Comparison of ENCODE assay signal across 19 cellular contexts in the genomic region with DNA sequence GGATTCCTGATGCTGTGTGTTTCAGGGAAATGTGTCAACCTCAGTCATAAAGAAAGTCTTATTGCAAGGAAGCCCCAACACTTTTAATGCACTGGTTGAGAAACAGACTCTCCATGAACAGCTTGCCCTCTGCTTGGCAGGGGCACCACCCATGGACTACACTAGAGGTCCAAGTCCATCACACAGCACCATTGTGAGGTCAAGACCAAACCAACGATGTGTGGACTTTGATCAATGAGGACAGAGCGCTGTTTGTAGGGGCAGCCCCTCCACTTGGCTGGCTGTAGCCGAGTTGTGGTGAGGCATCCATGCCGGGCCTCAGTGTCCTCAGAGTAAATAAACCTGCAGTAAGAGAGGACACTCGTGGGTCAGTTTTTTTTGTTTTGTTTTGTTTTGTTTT. TPM values are rescaled to one million over a fixed set of nuclear protein-coding genes. Genes with fewer than 3 reads are reported as not detected.
DNase-seq lines count a peak whose midpoint lies in the region; ATAC-seq, FAIRE-seq and TF ChIP-seq lines count a peak whose summit lies in the region.
"Had no signal": no experiment of that assay in that cellular context is flagged by ENCODE, and none has a peak within 500 bp of the region (broad histone marks: within the 10 kb centered on the region; RNA-seq: fewer than 3 reads in every experiment).

No MANE protein-coding gene starts in this region.

- TF ChIP-seq CTCF in chondrocyte (IDR thresholded peaks at IDR 0.05) (no peak), liver (IDR thresholded peaks at IDR 0.05; ENCODE audit: low read depth, low read length, missing input control) (no peak), spleen (IDR thresholded peaks at IDR 0.05 in 8 of 11, conservative IDR thresholded peaks at IDR 0.05 in 3 of 11) (no peak)

- WGBS in liver = 35% methylated on average over 5 of the region's 5 CpGs
- WGBS in spleen, 5 donors = 83 to 89% (median 87%) methylated on average over 5 of the region's 5 CpGs

- peaks cover 11% of the 10 kb centered on the region for H3K4me1 Mint-ChIP-seq in chondrocyte (ENCODE audit: low read depth)

- FAIRE-seq in GM12891 (lab: Jason Lieb, UNC) (peak; percentile 41), H54 (lab: Jason Lieb, UNC) (no peak)
- FAIRE-seq: GM18507 had no signal

- H3K4me1 ChIP-seq in liver (ENCODE audit: control insufficient read depth in 4 of 4, insufficient read depth in 4 of 4, low read length in 3 of 4) (peaks cover 3 to 11% (median 9%) of the 10 kb centered on the region in 4 donors), spleen (peaks cover 6 to 34% (median 19%) of the 10 kb centered on the region in 6 donors)

- H3K27ac ChIP-seq in liver (ENCODE audit: low read depth in 1 of 2, low read length in 2 of 2) = no peak overlapping the region
- H3K27ac ChIP-seq in spleen = no peak overlapping the region
- H3K27ac ChIP-seq: KMS-11, PC-9, RWPE1 had no signal

- no peaks in the 10 kb centered on the region for H3K9me3 ChIP-seq in liver (ENCODE audit: control insufficient read depth in 4 of 4, low read length in 3 of 4)
- no peaks in the 10 kb centered on the region for H3K9me3 ChIP-seq in spleen

- TF ChIP-seq RAD21 in liver (IDR thresholded peaks at IDR 0.05) = peak; percentile 53 to 55

- no peak overlapping the region for H3K4me3 Mint-ChIP-seq in chondrocyte (ENCODE audit: unreplicated experiment)
- H3K4me3 Mint-ChIP-seq: CD4-positive, CD25-positive, alpha-beta regulatory T cell; GM23338 had no signal

- H3K4me3 ChIP-seq in liver (ENCODE audit: low read depth in 1 of 3, low read length in 3 of 3) (no peak overlapping the region), spleen (no peak overlapping the region)
- H3K4me3 ChIP-seq: GM23338, PC-9 had no signal

- intact Hi-C loops in spleen (cut with DNase I; ENCODE audit: low total_unique reads) = no loop called here

- no peak for TF ChIP-seq POLR2A in GM12891 (IDR thresholded peaks at IDR 0.05; ENCODE audit: low read depth, low read length)
- no peak for TF ChIP-seq POLR2A in spleen (IDR thresholded peaks at IDR 0.05)
- TF ChIP-seq POLR2A in H54 (IDR thresholded peaks at IDR 0.05; ENCODE audit: low read depth, low read length) = no peak

- no peak overlapping the region for H3K27ac Mint-ChIP-seq in chondrocyte (ENCODE audit: unreplicated experiment)
- H3K27ac Mint-ChIP-seq: CD4-positive, CD25-positive, alpha-beta regulatory T cell; GM23338 had no signal

- no peaks in the 10 kb centered on the region for H3K27me3 Mint-ChIP-seq in chondrocyte (ENCODE audit: low read depth)
- H3K27me3 Mint-ChIP-seq: CD4-positive, CD25-positive, alpha-beta regulatory T cell had no signal

- no peaks in the 10 kb centered on the region for H3K9me3 Mint-ChIP-seq in chondrocyte (ENCODE audit: low read depth)
- H3K9me3 Mint-ChIP-seq: CD4-positive, CD25-positive, alpha-beta regulatory T cell; GM23338 had no signal

- peaks cover 4% of the 10 kb centered on the region for H3K36me3 Mint-ChIP-seq in chondrocyte (ENCODE audit: low read depth)

- no peak for ATAC-seq in HG03045 (IDR thresholded peaks at IDR 0.05; ENCODE audit: unreplicated experiment)
- ATAC-seq: GM23338 had no signal

- DNase-seq in GM12891 (ENCODE audit: insufficient read length, low spot score) (no peak), chondrocyte (ENCODE audit: low spot score) (peak; percentile 32), spleen (peak; percentile 19), H54 (ENCODE audit: insufficient read length, low spot score) (no peak), hippocampal formation (lab: John Stamatoyannopoulos, UW) (no peak)
- DNase-seq: CD4-positive, CD25-positive, alpha-beta regulatory T cell; DMS79 treated with DMSO at 0.1 percent for 48 hours; HCEC 1CT; NCI-H1092 treated with DMSO at 0.1 percent for 48 hours; NCI-H1436 treated with DMSO at 0.1 percent for 48 hours; NCI-H1930; PC-9; SIG-M5 had no signal

- H3K36me3 ChIP-seq in liver (ENCODE audit: control insufficient read depth in 4 of 4, insufficient read depth in 3 of 4, low read depth in 1 of 4, low read length in 3 of 4) (peaks cover 3 to 14% (median 7%) of the 10 kb centered on the region in 4 donors), spleen (peaks cover 0 to 93% (median 15%) of the 10 kb centered on the region in 6 donors)

- H3K9ac ChIP-seq in liver (ENCODE audit: low read depth in 1 of 2, low read length in 2 of 2) = no peak overlapping the region
- H3K9ac ChIP-seq: KMS-11 had no signal

- H3K27me3 ChIP-seq in liver (ENCODE audit: control insufficient read depth in 4 of 4, insufficient read depth in 4 of 4, low read length in 3 of 4) (no peaks in the 10 kb centered on the region), spleen (replicated peaks in 1 of 7) (no peaks in the 10 kb centered on the region)

TF ChIP-seq in GM12891, 5 proteins besides CTCF, POLR2A, EP300 and RAD21:
- TF ChIP-seq PAX5 (IDR thresholded peaks at IDR 0.05; ENCODE audit: insufficient read depth, low read length, severe bottlenecking) (no peak), POLR2AphosphoS5 (IDR thresholded peaks at IDR 0.05; ENCODE audit: low read depth, low read length) (no peak), TAF1 (IDR thresholded peaks at IDR 0.05; ENCODE audit: low read depth, low read length) (no peak), SPI1 (IDR thresholded peaks at IDR 0.05; ENCODE audit: low read depth, low read length) (no peak), POU2F2 (IDR thresholded peaks at IDR 0.05; ENCODE audit: low read depth, low read length) (no peak)
TF ChIP-seq in GM12891: peak in this region for 0.

TF ChIP-seq in liver, 16 proteins besides CTCF, POLR2A, EP300 and RAD21 (continues in another document):
- peak; percentile 97 to 98 for TF ChIP-seq RXRA (IDR thresholded peaks at IDR 0.05)
- TF ChIP-seq JUND (IDR thresholded peaks at IDR 0.05) = peak; percentile 78 to 86
- TF ChIP-seq, protein P1, sequence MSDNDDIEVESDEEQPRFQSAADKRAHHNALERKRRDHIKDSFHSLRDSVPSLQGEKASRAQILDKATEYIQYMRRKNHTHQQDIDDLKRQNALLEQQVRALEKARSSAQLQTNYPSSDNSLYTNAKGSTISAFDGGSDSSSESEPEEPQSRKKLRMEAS (IDR thresholded peaks at IDR 0.05) = peak; percentile 92
- TF ChIP-seq, protein P2, sequence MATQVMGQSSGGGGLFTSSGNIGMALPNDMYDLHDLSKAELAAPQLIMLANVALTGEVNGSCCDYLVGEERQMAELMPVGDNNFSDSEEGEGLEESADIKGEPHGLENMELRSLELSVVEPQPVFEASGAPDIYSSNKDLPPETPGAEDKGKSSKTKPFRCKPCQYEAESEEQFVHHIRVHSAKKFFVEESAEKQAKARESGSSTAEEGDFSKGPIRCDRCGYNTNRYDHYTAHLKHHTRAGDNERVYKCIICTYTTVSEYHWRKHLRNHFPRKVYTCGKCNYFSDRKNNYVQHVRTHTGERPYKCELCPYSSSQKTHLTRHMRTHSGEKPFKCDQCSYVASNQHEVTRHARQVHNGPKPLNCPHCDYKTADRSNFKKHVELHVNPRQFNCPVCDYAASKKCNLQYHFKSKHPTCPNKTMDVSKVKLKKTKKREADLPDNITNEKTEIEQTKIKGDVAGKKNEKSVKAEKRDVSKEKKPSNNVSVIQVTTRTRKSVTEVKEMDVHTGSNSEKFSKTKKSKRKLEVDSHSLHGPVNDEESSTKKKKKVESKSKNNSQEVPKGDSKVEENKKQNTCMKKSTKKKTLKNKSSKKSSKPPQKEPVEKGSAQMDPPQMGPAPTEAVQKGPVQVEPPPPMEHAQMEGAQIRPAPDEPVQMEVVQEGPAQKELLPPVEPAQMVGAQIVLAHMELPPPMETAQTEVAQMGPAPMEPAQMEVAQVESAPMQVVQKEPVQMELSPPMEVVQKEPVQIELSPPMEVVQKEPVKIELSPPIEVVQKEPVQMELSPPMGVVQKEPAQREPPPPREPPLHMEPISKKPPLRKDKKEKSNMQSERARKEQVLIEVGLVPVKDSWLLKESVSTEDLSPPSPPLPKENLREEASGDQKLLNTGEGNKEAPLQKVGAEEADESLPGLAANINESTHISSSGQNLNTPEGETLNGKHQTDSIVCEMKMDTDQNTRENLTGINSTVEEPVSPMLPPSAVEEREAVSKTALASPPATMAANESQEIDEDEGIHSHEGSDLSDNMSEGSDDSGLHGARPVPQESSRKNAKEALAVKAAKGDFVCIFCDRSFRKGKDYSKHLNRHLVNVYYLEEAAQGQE (IDR thresholded peaks at IDR 0.05) = peak; percentile 43
- TF ChIP-seq YY1 (IDR thresholded peaks at IDR 0.05) = peak; percentile 89
- TF ChIP-seq NR2F2 (IDR thresholded peaks at IDR 0.05) = peak; percentile 88
- peak; percentile 100 for TF ChIP-seq HNF4G (IDR thresholded peaks at IDR 0.05)
- TF ChIP-seq FOXA2 (IDR thresholded peaks at IDR 0.05) = peak; percentile 73
- TF ChIP-seq, protein P3, sequence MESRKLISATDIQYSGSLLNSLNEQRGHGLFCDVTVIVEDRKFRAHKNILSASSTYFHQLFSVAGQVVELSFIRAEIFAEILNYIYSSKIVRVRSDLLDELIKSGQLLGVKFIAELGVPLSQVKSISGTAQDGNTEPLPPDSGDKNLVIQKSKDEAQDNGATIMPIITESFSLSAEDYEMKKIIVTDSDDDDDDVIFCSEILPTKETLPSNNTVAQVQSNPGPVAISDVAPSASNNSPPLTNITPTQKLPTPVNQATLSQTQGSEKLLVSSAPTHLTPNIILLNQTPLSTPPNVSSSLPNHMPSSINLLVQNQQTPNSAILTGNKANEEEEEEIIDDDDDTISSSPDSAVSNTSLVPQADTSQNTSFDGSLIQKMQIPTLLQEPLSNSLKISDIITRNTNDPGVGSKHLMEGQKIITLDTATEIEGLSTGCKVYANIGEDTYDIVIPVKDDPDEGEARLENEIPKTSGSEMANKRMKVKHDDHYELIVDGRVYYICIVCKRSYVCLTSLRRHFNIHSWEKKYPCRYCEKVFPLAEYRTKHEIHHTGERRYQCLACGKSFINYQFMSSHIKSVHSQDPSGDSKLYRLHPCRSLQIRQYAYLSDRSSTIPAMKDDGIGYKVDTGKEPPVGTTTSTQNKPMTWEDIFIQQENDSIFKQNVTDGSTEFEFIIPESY (IDR thresholded peaks at IDR 0.05) = no peak
- TF ChIP-seq HNF4A (conservative IDR thresholded peaks at IDR 0.05) = peak; percentile 100
- no peak for TF ChIP-seq TAF1 (conservative IDR thresholded peaks at IDR 0.05)
- peak; percentile 91 for TF ChIP-seq SP1 (IDR thresholded peaks at IDR 0.05)
- TF ChIP-seq GABPA (IDR thresholded peaks at IDR 0.05 in 1 of 2, conservative IDR thresholded peaks at IDR 0.05 in 1 of 2) = no peak
- peak in 1 of 2 donors; percentile 45 for TF ChIP-seq EGR1 (IDR thresholded peaks at IDR 0.05; ENCODE audit: low read depth in 2 of 2)

RNA-seq across cellular contexts. Expression of a gene that starts 29.8 kb away (rescaled TPM):
- polyA plus RNA-seq in GM12891 (2012; ENCODE audit: low read depth, missing spikeins) = 11.1 TPM
- total RNA-seq in chondrocyte (68.6 to 84.3 TPM (median 68.6 TPM) in 3 replicates), liver (10 to 100 TPM; 28.0 to 36.9 TPM), spleen (10 to 100 TPM; 31.8 to 71.1 (median 47.8) TPM)
- polyA plus RNA-seq in liver (10 to 100 TPM; 28.2 to 33.3 TPM), spleen (10 to 100 TPM; 21.8 to 51.8 (median 24.2) TPM)

RNA-seq across cellular contexts. Expression of a gene that starts 30.2 kb away (rescaled TPM):
- 21.0 TPM for polyA plus RNA-seq in GM12891 (2012; ENCODE audit: low read depth, missing spikeins)
- total RNA-seq in chondrocyte (3.4 to 9.9 TPM (median 6.6 TPM) in 3 replicates), liver (10 to 100 TPM in 1 of 2 donors, 1 to 10 TPM in 1; 3.4 to 14.1 TPM), spleen (10 to 100 TPM in 6 of 7 donors, 1 to 10 TPM in 1; 9.5 to 20.4 (median 16.7) TPM)
- polyA plus RNA-seq in liver (1 to 10 TPM; 1.7 to 2.2 TPM), spleen (10 to 100 TPM in 2 of 3 donors, 1 to 10 TPM in 1; 5.9 to 17.6 (median 11.8) TPM)

Comparison
In these comparisons a context has a peak if more than half of its experiments do, and no peak if none do; other contexts are left out.
1. DNase-seq: peak in chondrocyte (single experiment) and spleen (single experiment); none in GM12891 (single experiment), H54 (single experiment) and hippocampal formation (0 of 2).